8 cellular contexts compared by ENCODE assay signal in the genomic region with DNA sequence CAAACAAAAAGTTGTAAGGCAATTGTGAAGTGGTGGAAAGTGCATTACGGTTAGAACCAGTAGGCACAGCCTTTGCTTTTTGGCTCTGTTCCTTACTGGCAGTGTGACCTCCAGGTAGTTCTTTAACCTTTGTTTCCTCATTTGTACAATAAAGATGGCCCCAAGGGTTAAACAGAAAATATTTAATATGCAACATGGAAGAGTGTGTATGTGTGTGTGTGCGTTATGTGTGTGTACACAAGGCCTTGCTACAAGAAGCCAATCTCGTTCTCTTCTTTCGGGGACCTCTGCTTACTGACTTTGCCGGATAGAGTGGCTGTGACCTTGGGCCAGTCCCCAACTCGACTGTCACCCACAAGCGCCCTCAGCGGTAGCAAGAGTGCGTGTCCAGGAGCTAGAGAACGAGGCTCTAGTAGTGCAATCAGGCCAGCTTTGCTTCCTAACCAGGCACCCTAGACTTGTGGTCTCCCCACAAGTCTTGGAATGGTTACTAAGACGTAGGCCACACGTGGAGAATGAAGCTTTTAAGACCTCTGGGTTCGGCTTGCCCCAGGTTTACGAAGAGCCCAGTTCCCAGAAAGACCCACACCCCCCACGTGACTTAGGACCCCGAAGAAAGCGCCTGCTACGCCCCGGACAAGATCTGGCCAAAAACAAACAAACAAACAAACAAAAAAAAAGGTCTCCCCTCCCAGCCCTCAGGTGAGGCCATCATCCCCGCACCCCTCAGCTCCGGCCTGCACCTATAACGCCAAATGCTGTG. TPM values are rescaled to one million over a fixed set of nuclear protein-coding genes. Genes with fewer than 3 reads are reported as not detected.
A peak's percentile ranks its signal among the peaks of the same experiment; 100 is the strongest.
DNase-seq lines count a peak whose midpoint lies in the region; ATAC-seq, FAIRE-seq and TF ChIP-seq lines count a peak whose summit lies in the region.

No MANE protein-coding gene starts in this region.

- H3K4me3 ChIP-seq in HEK293 (ENCODE audit: low read depth, low read length): peak overlapping the region; percentile 77
- H3K4me3 ChIP-seq in fibroblast of lung (replicated peaks in 1 of 4; ENCODE audit: control extremely low read depth in 1 of 4, insufficient read depth in 1 of 4, low read depth in 3 of 4, low read length in 4 of 4): peak overlapping the region; percentile 67 to 89 (median 80)

- H3K9me3 ChIP-seq in HEK293 (ENCODE audit: control insufficient read depth, insufficient read depth, low read depth, low read length) (no peaks in the 10 kb centered on the region), fibroblast of lung (ENCODE audit: control insufficient read depth, insufficient read depth, low read depth, low read length) (no peaks in the 10 kb centered on the region)

- H3K27me3 ChIP-seq in fibroblast of lung (ENCODE audit: control insufficient read depth, insufficient read depth, low read length): no peaks in the 10 kb centered on the region

- TF ChIP-seq CTCF in HEK293 (tag by site-specific recombination; IDR thresholded peaks at IDR 0.05) (peak; percentile 26; the same call in 1 of the 2 replicates), fibroblast of lung (conservative IDR thresholded peaks at IDR 0.05 in 1 of 2, IDR thresholded peaks at IDR 0.05 in 1 of 2; ENCODE audit: low read depth in 1 of 2, low read length in 2 of 2) (peak in 1 of 2 donors; percentile 20)

- H3K9me3 Mint-ChIP-seq in naive thymus-derived CD8-positive, alpha-beta T cell: no peaks in the 10 kb centered on the region

- H3K4me2 ChIP-seq in fibroblast of lung (ENCODE audit: extremely low read depth, insufficient read depth, low read length): peak overlapping the region; percentile 84

- POLR2A ChIA-PET in HEK293 (lab: Yijun Ruan, JAX): interaction anchor here (0.6 to 1.3 kb wide), 9 partner anchors 9 to 729 kb away, joined by 3 to 8 read pairs (median 3); no protein-coding TSS in a partner anchor
- POLR2A ChIA-PET in naive thymus-derived CD8-positive, alpha-beta T cell (lab: Charles Lee): interaction anchor here (0.6 to 3.6 kb wide), 16 partner anchors 9 to 901 kb away, joined by 3 to 27 read pairs (median 4); a partner anchor contains a TSS

- FAIRE-seq in urothelium cell line (lab: Jason Lieb, UNC): no peak

- CTCF ChIA-PET in HEK293 (lab: Yijun Ruan, JAX): interaction anchor here (0.5 kb wide), 1 partner anchor 324 kb away, joined by 3 read pairs; no protein-coding TSS in a partner anchor

- peak in 1 of 2 donors; percentile 0 for ATAC-seq in naive thymus-derived CD8-positive, alpha-beta T cell
- ATAC-seq in GM21526 (IDR thresholded peaks at IDR 0.05; ENCODE audit: low FRiP score, unreplicated experiment): no peak

- H3K4me1 ChIP-seq in HEK293 (ENCODE audit: control insufficient read depth, insufficient read depth, low read length): peaks cover 3% of the 10 kb centered on the region
- H3K4me1 ChIP-seq in fibroblast of lung (ENCODE audit: control insufficient read depth, extremely low read depth, insufficient read depth, low read length): peaks cover 5% of the 10 kb centered on the region

- H3K36me3 ChIP-seq in HEK293 (ENCODE audit: control insufficient read depth in 2 of 2, insufficient read depth in 1 of 2, low read length in 2 of 2) (peaks cover 4 to 21% of the 10 kb centered on the region in 2 experiments), fibroblast of lung (ENCODE audit: control insufficient read depth, insufficient read depth, low read length) (peaks cover 2% of the 10 kb centered on the region)

- H3K36me3 Mint-ChIP-seq in naive thymus-derived CD8-positive, alpha-beta T cell: peaks cover 4 to 26% (median 6%) of the 10 kb centered on the region in 3 donors

- H4K20me1 ChIP-seq in fibroblast of lung (ENCODE audit: control insufficient read depth, extremely low read depth, insufficient read depth, low read length): no peaks in the 10 kb centered on the region

- H3K79me2 ChIP-seq in fibroblast of lung (ENCODE audit: control insufficient read depth, insufficient read depth, low read length): peaks cover 44% of the 10 kb centered on the region

- peak overlapping the region; percentile 80 for H2AFZ ChIP-seq in fibroblast of lung (ENCODE audit: low read length)

- H3K4me1 Mint-ChIP-seq in naive thymus-derived CD8-positive, alpha-beta T cell: peaks cover 41 to 85% (median 75%) of the 10 kb centered on the region in 4 donors

- H3K27ac Mint-ChIP-seq in naive thymus-derived CD8-positive, alpha-beta T cell: peak overlapping the region; percentile 94 to 100 (median 100)

- peak overlapping the region; percentile 72 for H3K27ac ChIP-seq in HEK293 (ENCODE audit: extremely low read depth, low read depth, low read length)
- H3K27ac ChIP-seq in fibroblast of lung (ENCODE audit: insufficient read depth, low read length): peak overlapping the region; percentile 92

- H3K9ac ChIP-seq in fibroblast of lung (ENCODE audit: insufficient read depth, low read length): peak overlapping the region; percentile 72

- DNase-seq in Daoy (ENCODE audit: low read depth) (peak; percentile 38), NCI-H2227 (lab: John Stamatoyannopoulos, UW; ENCODE audit: unreplicated experiment) (peak; percentile 58), fibroblast of lung (ENCODE audit: low read depth in 2 of 2) (peak; percentile 61 to 80), urothelium cell line (ENCODE audit: low spot score) (peak; percentile 62)
- peak; percentile 8 to 28 (median 23) for DNase-seq in activated CD8-positive, alpha-beta memory T cell treated with anti-CD3 and anti-CD28 coated beads for 48 hours (ENCODE audit: low read depth in 2 of 3, low spot score in 2 of 3)
- peak in 9 of 10 donors; percentile 2 to 59 (median 16) for DNase-seq in naive thymus-derived CD8-positive, alpha-beta T cell

- no peaks in the 10 kb centered on the region for H3K27me3 Mint-ChIP-seq in naive thymus-derived CD8-positive, alpha-beta T cell

- peak overlapping the region; percentile 93 to 100 (median 97) for H3K4me3 Mint-ChIP-seq in naive thymus-derived CD8-positive, alpha-beta T cell

TF ChIP-seq in HEK293, 187 proteins besides CTCF, POLR2A, EP300 and RAD21 (continues in another document):
- TF ChIP-seq ZNF664 (tag by site-specific recombination; IDR thresholded peaks at IDR 0.05) (0 out of 2 replicates have a peak, but pooled peaks have one; percentile 5), ZNF747 (tag by site-specific recombination; IDR thresholded peaks at IDR 0.05) (no peak), ZNF600 (tag by site-specific recombination; IDR thresholded peaks at IDR 0.05) (peak; percentile 14; the same call in 1 of the 2 replicates), ZNF121 (tag by site-specific recombination; IDR thresholded peaks at IDR 0.05) (no peak), ZNF837 (tag by site-specific recombination; IDR thresholded peaks at IDR 0.05) (no peak), ZNF501 (tag by site-specific recombination; IDR thresholded peaks at IDR 0.05) (no peak), ZNF549 (tag by site-specific recombination; IDR thresholded peaks at IDR 0.05) (no peak), KLF1 (tag by site-specific recombination; IDR thresholded peaks at IDR 0.05) (0 out of 2 replicates have a peak, but pooled peaks have one; percentile 20), ZBTB48 (tag by site-specific recombination; IDR thresholded peaks at IDR 0.05) (0 out of 2 replicates have a peak, but pooled peaks have one; percentile 13), ZNF335 (tag by site-specific recombination; conservative IDR thresholded peaks at IDR 0.05) (peak; percentile 100), SP7 (tag by site-specific recombination; IDR thresholded peaks at IDR 0.05) (peak; percentile 39; the same call in 1 of the 2 replicates), ZBTB8A (tag by site-specific recombination; IDR thresholded peaks at IDR 0.05) (peak; percentile 47)
- TF ChIP-seq, protein P1, sequence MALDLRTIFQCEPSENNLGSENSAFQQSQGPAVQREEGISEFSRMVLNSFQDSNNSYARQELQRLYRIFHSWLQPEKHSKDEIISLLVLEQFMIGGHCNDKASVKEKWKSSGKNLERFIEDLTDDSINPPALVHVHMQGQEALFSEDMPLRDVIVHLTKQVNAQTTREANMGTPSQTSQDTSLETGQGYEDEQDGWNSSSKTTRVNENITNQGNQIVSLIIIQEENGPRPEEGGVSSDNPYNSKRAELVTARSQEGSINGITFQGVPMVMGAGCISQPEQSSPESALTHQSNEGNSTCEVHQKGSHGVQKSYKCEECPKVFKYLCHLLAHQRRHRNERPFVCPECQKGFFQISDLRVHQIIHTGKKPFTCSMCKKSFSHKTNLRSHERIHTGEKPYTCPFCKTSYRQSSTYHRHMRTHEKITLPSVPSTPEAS (tag by site-specific recombination; IDR thresholded peaks at IDR 0.05): peak; percentile 74

RNA-seq across cellular contexts. Expression of a gene that starts 0.6 kb away (rescaled TPM):
- 170 and 255 TPM in 2 replicates for total RNA-seq in Daoy (2014; rRNA removed; shearing (Covaris generic))
- 59.1 and 94.5 TPM in 2 replicates for total RNA-seq in fibroblast of lung
- polyA plus RNA-seq in fibroblast of lung: 48.7 and 54.0 TPM in 2 replicates
- polyA plus RNA-seq in fibroblast of lung (2012): 38.1 and 45.4 TPM in 2 replicates
- polyA minus RNA-seq in fibroblast of lung (ENCODE audit: low replicate concordance): 4.0 and 4.8 TPM in 2 replicates
- 10 to 100 TPM; 27.5 to 31.8 TPM for total RNA-seq in naive thymus-derived CD8-positive, alpha-beta T cell
- 10 to 100 TPM; 54.8 to 84.8 (median 64.9) TPM for polyA plus RNA-seq in naive thymus-derived CD8-positive, alpha-beta T cell

RNA-seq across cellular contexts. Expression of a gene that starts 2.7 kb away (rescaled TPM):
- total RNA-seq in Daoy (2014; rRNA removed; shearing (Covaris generic)): 14.6 and 31.4 TPM in 2 replicates
- total RNA-seq in fibroblast of lung: 39.3 and 42.9 TPM in 2 replicates
- polyA plus RNA-seq in fibroblast of lung: 95.7 and 96.7 TPM in 2 replicates
- 71.4 and 73.6 TPM in 2 replicates for polyA plus RNA-seq in fibroblast of lung (2012)
- polyA minus RNA-seq in fibroblast of lung (ENCODE audit: low replicate concordance): 69.8 and 87.3 TPM in 2 replicates
- 100 to 1,000 TPM; 133 to 143 TPM for total RNA-seq in naive thymus-derived CD8-positive, alpha-beta T cell
- polyA plus RNA-seq in naive thymus-derived CD8-positive, alpha-beta T cell: 10 to 100 TPM; 42.7 to 72.6 (median 54.8) TPM

RNA-seq across cellular contexts. Expression of a gene that starts 46.8 kb away (rescaled TPM):
- total RNA-seq in Daoy (2014; rRNA removed; shearing (Covaris generic)): 1.5 and 1.9 TPM in 2 replicates
- total RNA-seq in fibroblast of lung: 8.0 and 14.4 TPM in 2 replicates
- polyA plus RNA-seq in fibroblast of lung: 3.6 and 21.4 TPM in 2 replicates
- 4.1 and 19.2 TPM in 2 replicates for polyA plus RNA-seq in fibroblast of lung (2012)
- polyA minus RNA-seq in fibroblast of lung (ENCODE audit: low replicate concordance): 7.2 and 22.5 TPM in 2 replicates
- 1 to 10 TPM; 1.3 to 1.6 TPM for total RNA-seq in naive thymus-derived CD8-positive, alpha-beta T cell
- polyA plus RNA-seq in naive thymus-derived CD8-positive, alpha-beta T cell: 1 to 10 TPM in 2 of 3 donors, under 1 TPM in 1; 0.41 to 4.0 (median 1.1) TPM

RNA-seq across cellular contexts. Expression of a gene that starts 58.5 kb away (rescaled TPM):
- total RNA-seq in Daoy (2014; rRNA removed; shearing (Covaris generic)): not detected in 2 replicates
- 0.17 and 0.26 TPM in 2 replicates for total RNA-seq in fibroblast of lung
- 0.07 TPM in 1 of 2 replicates, not detected in the other for polyA plus RNA-seq in fibroblast of lung
- 0.69 and 0.82 TPM in 2 replicates for polyA plus RNA-seq in fibroblast of lung (2012)
- polyA minus RNA-seq in fibroblast of lung (ENCODE audit: low replicate concordance): 0.12 TPM in 1 of 2 replicates, not detected in the other
- 1 to 10 TPM; 4.3 to 4.4 TPM for total RNA-seq in naive thymus-derived CD8-positive, alpha-beta T cell
- polyA plus RNA-seq in naive thymus-derived CD8-positive, alpha-beta T cell: under 1 TPM; 0.64 to 0.99 (median 0.76) TPM

Comparison
In these comparisons a context has a peak if more than half of its experiments do, and no peak if none do; other contexts are left out.
1. DNase-seq: peak in every context shown above with its lines; median percentile 70 in fibroblast of lung; 62 in urothelium cell line; 58 in NCI-H2227; 38 in Daoy; 23 in activated CD8-positive, alpha-beta memory T cell treated with anti-CD3 and anti-CD28 coated beads for 48 hours; 16 in naive thymus-derived CD8-positive, alpha-beta T cell.